Comparison of ENCODE assay signal across 8 cellular contexts in genomic region chr17:29929544-29930398, GRCh38. TPM values are rescaled to one million over a fixed set of nuclear protein-coding genes. Genes with fewer than 3 reads are reported as not detected.
DNase-seq lines count a peak whose midpoint lies in the region; ATAC-seq and TF ChIP-seq lines count a peak whose summit lies in the region.

A gene with protein sequence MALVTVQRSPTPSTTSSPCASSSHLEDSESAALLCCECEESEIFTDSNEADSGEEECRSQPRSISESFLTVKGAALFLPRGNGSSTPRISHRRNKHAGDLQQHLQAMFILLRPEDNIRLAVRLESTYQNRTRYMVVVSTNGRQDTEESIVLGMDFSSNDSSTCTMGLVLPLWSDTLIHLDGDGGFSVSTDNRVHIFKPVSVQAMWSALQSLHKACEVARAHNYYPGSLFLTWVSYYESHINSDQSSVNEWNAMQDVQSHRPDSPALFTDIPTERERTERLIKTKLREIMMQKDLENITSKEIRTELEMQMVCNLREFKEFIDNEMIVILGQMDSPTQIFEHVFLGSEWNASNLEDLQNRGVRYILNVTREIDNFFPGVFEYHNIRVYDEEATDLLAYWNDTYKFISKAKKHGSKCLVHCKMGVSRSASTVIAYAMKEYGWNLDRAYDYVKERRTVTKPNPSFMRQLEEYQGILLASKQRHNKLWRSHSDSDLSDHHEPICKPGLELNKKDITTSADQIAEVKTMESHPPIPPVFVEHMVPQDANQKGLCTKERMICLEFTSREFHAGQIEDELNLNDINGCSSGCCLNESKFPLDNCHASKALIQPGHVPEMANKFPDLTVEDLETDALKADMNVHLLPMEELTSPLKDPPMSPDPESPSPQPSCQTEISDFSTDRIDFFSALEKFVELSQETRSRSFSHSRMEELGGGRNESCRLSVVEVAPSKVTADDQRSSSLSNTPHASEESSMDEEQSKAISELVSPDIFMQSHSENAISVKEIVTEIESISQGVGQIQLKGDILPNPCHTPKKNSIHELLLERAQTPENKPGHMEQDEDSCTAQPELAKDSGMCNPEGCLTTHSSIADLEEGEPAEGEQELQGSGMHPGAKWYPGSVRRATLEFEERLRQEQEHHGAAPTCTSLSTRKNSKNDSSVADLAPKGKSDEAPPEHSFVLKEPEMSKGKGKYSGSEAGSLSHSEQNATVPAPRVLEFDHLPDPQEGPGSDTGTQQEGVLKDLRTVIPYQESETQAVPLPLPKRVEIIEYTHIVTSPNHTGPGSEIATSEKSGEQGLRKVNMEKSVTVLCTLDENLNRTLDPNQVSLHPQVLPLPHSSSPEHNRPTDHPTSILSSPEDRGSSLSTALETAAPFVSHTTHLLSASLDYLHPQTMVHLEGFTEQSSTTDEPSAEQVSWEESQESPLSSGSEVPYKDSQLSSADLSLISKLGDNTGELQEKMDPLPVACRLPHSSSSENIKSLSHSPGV (N-terminal part only) (minus strand): TSS chr17:29930228. CDS start chr17:29930000, 228 bp downstream.

- H3K27me3 ChIP-seq in OCI-LY3 (ENCODE audit: low read depth, low read length) (no peaks in the 10 kb centered on the region), mononuclear cell (ENCODE audit: insufficient read depth, low read length) (no peaks in the 10 kb centered on the region)

- H3K9ac ChIP-seq in OCI-LY3 (ENCODE audit: low read length): peak within 1 kb of the TSS; percentile 83

- H3K4me1 ChIP-seq in OCI-LY3 (ENCODE audit: low read length) (peaks cover 20% of the 10 kb centered on the region), mononuclear cell (ENCODE audit: insufficient read depth, low read length) (peaks cover 27% of the 10 kb centered on the region)

- H3K4me3 ChIP-seq in OCI-LY3 (ENCODE audit: low read length) (peak within 1 kb of the TSS; percentile 87), epithelial cell of esophagus (ENCODE audit: low read length) (peak within 1 kb of the TSS; percentile 93), mononuclear cell (ENCODE audit: low read length) (peak within 1 kb of the TSS; percentile 88)

- peaks cover 40% of the 10 kb centered on the region for H3K79me2 ChIP-seq in OCI-LY3 (ENCODE audit: low read length)

- no peak within 1 kb of the TSS for H3K27ac Mint-ChIP-seq in IgD-negative memory B cell

- H3K9me3 ChIP-seq in OCI-LY3 (ENCODE audit: insufficient read depth, low read length) (no peaks in the 10 kb centered on the region), mononuclear cell (ENCODE audit: low read depth, low read length) (no peaks in the 10 kb centered on the region)

- H3K27ac ChIP-seq in OCI-LY3 (ENCODE audit: low read length): peak within 1 kb of the TSS; percentile 79

- peak; percentile 50 for ATAC-seq in GM21390 (IDR thresholded peaks at IDR 0.05; ENCODE audit: unreplicated experiment)

- no peaks in the 10 kb centered on the region for H3K36me3 ChIP-seq in OCI-LY3 (replicated peaks; ENCODE audit: low read depth, low read length)

- H3K27me3 Mint-ChIP-seq in IgD-negative memory B cell: no peaks in the 10 kb centered on the region

- H3K4me2 ChIP-seq in OCI-LY3 (ENCODE audit: low read length): peak within 1 kb of the TSS; percentile 80

- H4K20me1 ChIP-seq in OCI-LY3 (ENCODE audit: insufficient read depth, low read length): no peaks in the 10 kb centered on the region

- H3K4me3 Mint-ChIP-seq in IgD-negative memory B cell: no peak within 1 kb of the TSS

- TF ChIP-seq CTCF in OCI-LY3 (IDR thresholded peaks at IDR 0.05; ENCODE audit: low read depth, low read length): no peak
- TF ChIP-seq CTCF in epithelial cell of esophagus (IDR thresholded peaks at IDR 0.05; ENCODE audit: insufficient read depth, low read depth, low read length, missing control alignments): no peak

- H2AFZ ChIP-seq in OCI-LY3 (ENCODE audit: low read depth, low read length): peak within 1 kb of the TSS; percentile 82

- DNase-seq in COLO829 (ENCODE audit: low spot score) (peak; percentile 51), epithelial cell of esophagus (ENCODE audit: low read depth) (peak; percentile 91)
- peak; percentile 94 for DNase-seq in activated CD8-positive, alpha-beta memory T cell treated with anti-CD3 and anti-CD28 coated beads, Interleukin-2, amount 50 U/mL, for 48 hours
- peak; percentile 75 to 76 for DNase-seq in stimulated activated CD8-positive, alpha-beta memory T cell treated with anti-CD3 and anti-CD28 coated beads, Interleukin-4, amount 100 ng/mL, for 1 hour (ENCODE audit: low read depth in 2 of 2, low spot score in 1 of 2)

- no peaks in the 10 kb centered on the region for H3K9me3 Mint-ChIP-seq in IgD-negative memory B cell

- H3K4me1 Mint-ChIP-seq in IgD-negative memory B cell: peaks cover 13 to 28% (median 24%) of the 10 kb centered on the region in 3 donors

- peaks cover 2% of the 10 kb centered on the region for H3K36me3 Mint-ChIP-seq in IgD-negative memory B cell

RNA-seq across cellular contexts. Expression of the gene that starts here (rescaled TPM):
- 51.6 TPM for polyA plus RNA-seq in IgD-negative memory B cell
- total RNA-seq in mononuclear cell: 77.5 TPM

Comparison
In these comparisons a context has a peak if more than half of its experiments do, and no peak if none do; other contexts are left out.
1. Peak in every context shown above with its lines: DNase-seq, ATAC-seq, H3K4me3 ChIP-seq and H3K27ac ChIP-seq.